Comparison of ENCODE assay signal across 12 cellular contexts in genomic region chr11:67027943-67028542, GRCh38. TPM values are rescaled to one million over a fixed set of nuclear protein-coding genes. Genes with fewer than 3 reads are reported as not detected.
DNase-seq lines count a peak whose midpoint lies in the region; ATAC-seq, FAIRE-seq and TF ChIP-seq lines count a peak whose summit lies in the region.
"Had no signal": no experiment of that assay in that cellular context is flagged by ENCODE, and none has a peak within 500 bp of the region (broad histone marks: within the 10 kb centered on the region; RNA-seq: fewer than 3 reads in every experiment).

No MANE protein-coding gene starts in this region.

- no peaks in the 10 kb centered on the region for H3K36me3 Mint-ChIP-seq in CD8-positive, alpha-beta T cell

- CTCF ChIA-PET in CD8-positive, alpha-beta T cell (lab: Charles Lee) = no interaction called here

- H3K27me3 ChIP-seq in GM06990 (replicated peaks; ENCODE audit: control insufficient read depth, insufficient read depth, low read length) = no peaks in the 10 kb centered on the region
- no peaks in the 10 kb centered on the region for H3K27me3 ChIP-seq in bronchial epithelial cell (ENCODE audit: control insufficient read depth, insufficient read depth, low read length)
- peaks cover 8% of the 10 kb centered on the region for H3K27me3 ChIP-seq in CD8-positive, alpha-beta T cell (ENCODE audit: insufficient read depth, low read length)
- H3K27me3 ChIP-seq: pancreas had no signal

- no peaks in the 10 kb centered on the region for H3K9me3 ChIP-seq in CD8-positive, alpha-beta T cell (ENCODE audit: low read length)
- H3K9me3 ChIP-seq: pancreas, transverse colon had no signal

- H3K4me1 ChIP-seq in CD8-positive, alpha-beta T cell (ENCODE audit: insufficient read depth, low read length) = peaks cover 18% of the 10 kb centered on the region
- H3K4me1 ChIP-seq: pancreas had no signal

- H3K9me3 Mint-ChIP-seq in CD8-positive, alpha-beta T cell = no peaks in the 10 kb centered on the region

- no peak overlapping the region for H3K4me3 Mint-ChIP-seq in CD8-positive, alpha-beta T cell
- H3K4me3 Mint-ChIP-seq: activated CD8-positive, alpha-beta memory T cell treated with anti-CD3 and anti-CD28 coated beads, Interleukin-2, amount 10 ng/mL, durations not matched to agents 7 days and 5 days had no signal

- H3K4me3 ChIP-seq in GM06990 (replicated peaks; ENCODE audit: low read depth, low read length) (no peak overlapping the region; the same call in 1 of the 2 replicates), bronchial epithelial cell (ENCODE audit: low read depth, low read length) (no peak overlapping the region)
- no peak overlapping the region for H3K4me3 ChIP-seq in CD8-positive, alpha-beta T cell (ENCODE audit: low read depth, low read length)
- H3K4me3 ChIP-seq: pancreas, transverse colon had no signal

- DNase-seq in GM06990 (ENCODE audit: extremely low read depth, insufficient read length) (peak; percentile 49), bronchial epithelial cell (ENCODE audit: low read depth) (peak; percentile 24), Ammon's horn (ENCODE audit: low spot score) (no peak), T1000 (lab: John Stamatoyannopoulos, UW) (no peak)
- DNase-seq in CD8-positive, alpha-beta T cell = no peak
- DNase-seq: activated CD8-positive, alpha-beta memory T cell treated with anti-CD3 and anti-CD28 coated beads, Interleukin-2, amount 10 ng/mL, durations not matched to agents 7 days and 5 days; NCI-H446; pancreas; transverse colon had no signal

- POLR2A ChIA-PET in CD8-positive, alpha-beta T cell (lab: Charles Lee) = no interaction called here

- H3K36me3 ChIP-seq in GM06990 (ENCODE audit: control insufficient read depth, insufficient read depth, low read length) (no peaks in the 10 kb centered on the region), bronchial epithelial cell (ENCODE audit: control insufficient read depth, insufficient read depth, low read length) (no peaks in the 10 kb centered on the region)
- no peaks in the 10 kb centered on the region for H3K36me3 ChIP-seq in CD8-positive, alpha-beta T cell (ENCODE audit: insufficient read depth, low read length)
- H3K36me3 ChIP-seq: pancreas, transverse colon had no signal

- no peak overlapping the region for H3K27ac ChIP-seq in CD8-positive, alpha-beta T cell (ENCODE audit: low read depth, low read length)
- H3K27ac ChIP-seq: pancreas, transverse colon had no signal

- H3K27ac Mint-ChIP-seq in CD8-positive, alpha-beta T cell = no peak overlapping the region
- H3K27ac Mint-ChIP-seq: activated CD8-positive, alpha-beta memory T cell treated with anti-CD3 and anti-CD28 coated beads, Interleukin-2, amount 10 ng/mL, durations not matched to agents 7 days and 5 days had no signal

- no peak for FAIRE-seq in bronchial epithelial cell (lab: Jason Lieb, UNC)
- FAIRE-seq: pancreas had no signal

- TF ChIP-seq CTCF in GM06990 (IDR thresholded peaks at IDR 0.05; ENCODE audit: insufficient read depth, low read length, poor library complexity, severe bottlenecking) (no peak), bronchial epithelial cell (IDR thresholded peaks at IDR 0.05; ENCODE audit: insufficient read depth, low read length, severe bottlenecking) (no peak)
- TF ChIP-seq CTCF in CD8-positive, alpha-beta T cell (IDR thresholded peaks at IDR 0.05) = no peak

- intact Hi-C loops in CD8-positive, alpha-beta T cell (cut with DNase I, micrococcal nuclease) = no loop called here

- peaks cover 20% of the 10 kb centered on the region for H3K4me1 Mint-ChIP-seq in CD8-positive, alpha-beta T cell (ENCODE audit: low read depth)

- H3K27me3 Mint-ChIP-seq in CD8-positive, alpha-beta T cell (ENCODE audit: low read depth) = peaks cover 13% of the 10 kb centered on the region

- ATAC-seq in GM19463 (IDR thresholded peaks at IDR 0.05; ENCODE audit: unreplicated experiment) (peak; percentile 75), HG03196 (IDR thresholded peaks at IDR 0.05; ENCODE audit: unreplicated experiment) (peak; percentile 55), HG03139 (IDR thresholded peaks at IDR 0.05; ENCODE audit: unreplicated experiment) (no peak)
- ATAC-seq in CD8-positive, alpha-beta T cell = no peak
- ATAC-seq: activated CD8-positive, alpha-beta memory T cell treated with anti-CD3 and anti-CD28 coated beads, Interleukin-2, amount 10 ng/mL, durations not matched to agents 7 days and 5 days had no signal

RNA-seq across cellular contexts. Expression of gene SYT12, which starts 5.1 kb away (rescaled TPM):
- 2.0 and 2.9 TPM in 2 replicates for total RNA-seq in bronchial epithelial cell
- total RNA-seq in CD8-positive, alpha-beta T cell = not detected
- total RNA-seq: activated CD8-positive, alpha-beta memory T cell treated with anti-CD3 and anti-CD28 coated beads, Interleukin-2, amount 10 ng/mL, durations not matched to agents 7 days and 5 days; transverse colon had no signal

RNA-seq across cellular contexts. Expression of gene RHOD, which starts 28.6 kb away (rescaled TPM):
- total RNA-seq in bronchial epithelial cell = 222 and 247 TPM in 2 replicates
- total RNA-seq in CD8-positive, alpha-beta T cell = under 1 TPM in 1 of 2 experiments, not detected in 1; 0.62 TPM

RNA-seq across cellular contexts. Expression of gene C11orf86, which starts 52.9 kb away (rescaled TPM):
- total RNA-seq in bronchial epithelial cell = not detected in 2 replicates
- not detected for total RNA-seq in CD8-positive, alpha-beta T cell
- total RNA-seq: activated CD8-positive, alpha-beta memory T cell treated with anti-CD3 and anti-CD28 coated beads, Interleukin-2, amount 10 ng/mL, durations not matched to agents 7 days and 5 days had no signal

Comparison
In these comparisons a context has a peak if more than half of its experiments do, and no peak if none do; other contexts are left out.
1. DNase-seq: peak in GM06990 (single experiment) and bronchial epithelial cell (single experiment); none in Ammon's horn (single experiment), CD8-positive, alpha-beta T cell (0 of 7) and T1000 (single experiment).
2. ATAC-seq: peak in GM19463 (single experiment) and HG03196 (single experiment); none in HG03139 (single experiment) and CD8-positive, alpha-beta T cell (single experiment).
3. RNA of gene RHOD, which starts 28.6 kb away (total RNA-seq): 222 to 247 TPM in bronchial epithelial cell; 0.62 TPM in CD8-positive, alpha-beta T cell; every median in the first group is over 100 times any median in the second.